In the genomic region with DNA sequence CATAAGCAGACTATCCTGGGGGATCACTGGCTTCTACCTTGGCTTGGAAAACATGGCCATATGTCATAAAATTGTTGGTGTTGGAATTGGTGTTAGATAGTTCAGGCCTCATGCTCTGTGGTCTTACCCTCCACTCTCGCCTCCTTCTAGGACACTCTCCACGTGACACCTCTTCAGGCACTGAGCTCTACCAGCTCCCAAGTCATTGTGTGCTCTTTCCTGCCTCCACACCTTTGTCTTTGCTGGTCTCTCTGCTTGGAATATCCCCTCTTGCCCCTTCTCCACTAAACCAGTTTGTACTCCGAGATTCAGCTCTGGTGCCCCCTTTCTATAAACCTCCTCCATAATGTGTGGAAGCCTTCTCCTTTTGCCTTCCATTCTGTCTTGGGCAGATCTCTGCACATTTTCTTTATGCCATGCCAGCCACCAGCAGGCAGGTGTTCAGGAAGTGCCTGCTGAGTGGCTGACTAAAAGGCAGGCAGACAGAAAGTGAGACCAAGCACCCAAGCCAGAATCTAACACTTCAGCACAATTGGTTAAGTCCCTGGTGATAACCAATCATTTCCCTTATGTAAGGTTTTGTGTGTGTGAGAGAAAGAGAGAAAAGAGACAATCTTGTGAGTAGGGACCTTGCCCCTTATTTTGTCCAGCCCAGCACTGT, we compare ENCODE assay signal across 11 cellular contexts. TPM values are rescaled to one million over a fixed set of nuclear protein-coding genes. Genes with fewer than 3 reads are reported as not detected.
DNase-seq lines count a peak whose midpoint lies in the region; ATAC-seq and TF ChIP-seq lines count a peak whose summit lies in the region.
"Had no signal": no experiment of that assay in that cellular context is flagged by ENCODE, and none has a peak within 500 bp of the region (broad histone marks: within the 10 kb centered on the region; RNA-seq: fewer than 3 reads in every experiment).

No MANE protein-coding gene starts in this region.

- POLR2A ChIA-PET in activated CD4-positive, alpha-beta T cell treated with anti-CD3 and anti-CD28 coated beads for 36 hours (lab: Charles Lee), result no interaction called here
- POLR2A ChIA-PET in MCF 10A (lab: Yijun Ruan, JAX), result no interaction called here

- TF ChIP-seq CTCF in natural killer cell (IDR thresholded peaks at IDR 0.05) (no peak), MCF 10A (IDR thresholded peaks at IDR 0.05; ENCODE audit: unreplicated experiment) (no peak)

- H3K27ac Mint-ChIP-seq in activated CD4-positive, alpha-beta T cell treated with anti-CD3 and anti-CD28 coated beads for 36 hours, result peak overlapping the region; percentile 37
- H3K27ac Mint-ChIP-seq in natural killer cell, result no peak overlapping the region
- H3K27ac Mint-ChIP-seq in MCF 10A (ENCODE audit: low read depth, unreplicated experiment), result no peak overlapping the region

- no peak overlapping the region for H3K4me3 Mint-ChIP-seq in activated CD4-positive, alpha-beta T cell treated with anti-CD3 and anti-CD28 coated beads for 36 hours
- H3K4me3 Mint-ChIP-seq in natural killer cell (no peak overlapping the region), MCF 10A (ENCODE audit: unreplicated experiment) (no peak overlapping the region)
- H3K4me3 Mint-ChIP-seq: naive thymus-derived CD8-positive, alpha-beta T cell had no signal

- H3K27me3 Mint-ChIP-seq in activated CD4-positive, alpha-beta T cell treated with anti-CD3 and anti-CD28 coated beads for 36 hours, result peaks cover 3% of the 10 kb centered on the region
- peaks cover 0 to 4% of the 10 kb centered on the region in 2 donors for H3K27me3 Mint-ChIP-seq in natural killer cell (ENCODE audit: low read depth in 2 of 2)
- H3K27me3 Mint-ChIP-seq in MCF 10A (ENCODE audit: insufficient read depth, unreplicated experiment), result no peaks in the 10 kb centered on the region

- peaks cover 19% of the 10 kb centered on the region for H3K4me1 Mint-ChIP-seq in activated CD4-positive, alpha-beta T cell treated with anti-CD3 and anti-CD28 coated beads for 36 hours
- H3K4me1 Mint-ChIP-seq in natural killer cell, result peaks cover 0 to 6% of the 10 kb centered on the region in 2 donors
- peaks cover 20% of the 10 kb centered on the region for H3K4me1 Mint-ChIP-seq in MCF 10A (ENCODE audit: insufficient read depth, unreplicated experiment)
- H3K4me1 Mint-ChIP-seq: naive thymus-derived CD8-positive, alpha-beta T cell had no signal

- intact Hi-C loops in activated CD4-positive, alpha-beta T cell treated with anti-CD3 and anti-CD28 coated beads for 36 hours (cut with DNase I, micrococcal nuclease), result loop anchor here in 1 of 2 experiments (5.0 kb wide), 1 partner anchor 142 kb away; a partner anchor contains a TSS
- intact Hi-C loops in natural killer cell (cut with micrococcal nuclease), result no loop called here
- intact Hi-C loops in MCF 10A (cut with micrococcal nuclease), result no loop called here

- no peaks in the 10 kb centered on the region for H3K36me3 Mint-ChIP-seq in activated CD4-positive, alpha-beta T cell treated with anti-CD3 and anti-CD28 coated beads for 36 hours (ENCODE audit: low read depth)
- H3K36me3 Mint-ChIP-seq in natural killer cell (no peaks in the 10 kb centered on the region), MCF 10A (ENCODE audit: insufficient read depth, unreplicated experiment) (peaks cover 5% of the 10 kb centered on the region)
- H3K36me3 Mint-ChIP-seq: naive thymus-derived CD8-positive, alpha-beta T cell had no signal

- no TSS peak for BruUV-seq in MCF 10A (replicated peaks; lab: Mats Ljungman, UMichigan)

- CTCF ChIA-PET in activated CD4-positive, alpha-beta T cell treated with anti-CD3 and anti-CD28 coated beads for 36 hours (lab: Charles Lee), result interaction anchor here (0.6 to 0.8 kb wide), 3 partner anchors 24 to 461 kb away, joined by 3 read pairs; a partner anchor contains a TSS
- CTCF ChIA-PET in MCF 10A (lab: Yijun Ruan, JAX), result interaction anchor here (0.7 to 1.1 kb wide), 3 partner anchors 8 to 37 kb away, joined by 3 to 5 read pairs (median 4); a partner anchor contains a TSS

- DNase-seq in activated CD4-positive, alpha-beta T cell treated with anti-CD3 and anti-CD28 coated beads for 36 hours, result peak; percentile 48
- DNase-seq in activated CD4-positive, alpha-beta T cell treated with anti-CD3 and anti-CD28 coated beads for 1 hour, result no peak
- DNase-seq in NCI-H1694 treated with DMSO at 0.1 percent for 48 hours (lab: John Stamatoyannopoulos, UW) (peak; percentile 6), natural killer cell (no peak), MCF 10A (ENCODE audit: unreplicated experiment) (no peak), hypothalamus (lab: John Stamatoyannopoulos, UW) (no peak)
- DNase-seq: activated gamma-delta T cell; naive thymus-derived CD8-positive, alpha-beta T cell had no signal

- no peaks in the 10 kb centered on the region for H3K9me3 Mint-ChIP-seq in activated CD4-positive, alpha-beta T cell treated with anti-CD3 and anti-CD28 coated beads for 36 hours (ENCODE audit: low read depth)
- H3K9me3 Mint-ChIP-seq in natural killer cell, result no peaks in the 10 kb centered on the region
- H3K9me3 Mint-ChIP-seq in MCF 10A (ENCODE audit: unreplicated experiment), result no peaks in the 10 kb centered on the region
- H3K9me3 Mint-ChIP-seq: naive thymus-derived CD8-positive, alpha-beta T cell had no signal

- ATAC-seq in activated CD4-positive, alpha-beta T cell treated with anti-CD3 and anti-CD28 coated beads for 36 hours, result peak; percentile 81
- ATAC-seq in GM21737 (IDR thresholded peaks at IDR 0.05; ENCODE audit: unreplicated experiment) (peak; percentile 83), natural killer cell (peak in 2 of 3 donors; percentile 29 to 36), HG02798 (IDR thresholded peaks at IDR 0.05; ENCODE audit: poor library complexity, unreplicated experiment) (no peak)
- ATAC-seq: HCT116; naive thymus-derived CD8-positive, alpha-beta T cell had no signal

RNA-seq across cellular contexts. Expression of a gene that starts 37.7 kb away (rescaled TPM):
- total RNA-seq in activated CD4-positive, alpha-beta T cell treated with anti-CD3 and anti-CD28 coated beads for 36 hours, result 10 to 100 TPM; 40.3 to 54.9 TPM
- total RNA-seq in natural killer cell (10 to 100 TPM; 36.2 to 50.2 (median 41.2) TPM), MCF 10A (2022) (104 and 116 TPM in 2 replicates)

RNA-seq across cellular contexts. Expression of a gene that starts 53.7 kb away (rescaled TPM):
- total RNA-seq in activated CD4-positive, alpha-beta T cell treated with anti-CD3 and anti-CD28 coated beads for 36 hours, result 10 to 100 TPM; 32.2 to 41.3 TPM
- 10 to 100 TPM; 20.9 to 26.1 (median 25.0) TPM for total RNA-seq in natural killer cell
- total RNA-seq in MCF 10A (2022), result 39.1 and 41.4 TPM in 2 replicates

Comparison
In these comparisons a context has a peak if more than half of its experiments do, and no peak if none do; other contexts are left out.
1. DNase-seq: peak in activated CD4-positive, alpha-beta T cell treated with anti-CD3 and anti-CD28 coated beads for 36 hours (single experiment) and NCI-H1694 treated with DMSO at 0.1 percent for 48 hours (single experiment); none in activated CD4-positive, alpha-beta T cell treated with anti-CD3 and anti-CD28 coated beads for 1 hour (single experiment), natural killer cell (single experiment), MCF 10A (single experiment) and hypothalamus (0 of 51).